8 cellular contexts compared by ENCODE assay signal in the genomic region with DNA sequence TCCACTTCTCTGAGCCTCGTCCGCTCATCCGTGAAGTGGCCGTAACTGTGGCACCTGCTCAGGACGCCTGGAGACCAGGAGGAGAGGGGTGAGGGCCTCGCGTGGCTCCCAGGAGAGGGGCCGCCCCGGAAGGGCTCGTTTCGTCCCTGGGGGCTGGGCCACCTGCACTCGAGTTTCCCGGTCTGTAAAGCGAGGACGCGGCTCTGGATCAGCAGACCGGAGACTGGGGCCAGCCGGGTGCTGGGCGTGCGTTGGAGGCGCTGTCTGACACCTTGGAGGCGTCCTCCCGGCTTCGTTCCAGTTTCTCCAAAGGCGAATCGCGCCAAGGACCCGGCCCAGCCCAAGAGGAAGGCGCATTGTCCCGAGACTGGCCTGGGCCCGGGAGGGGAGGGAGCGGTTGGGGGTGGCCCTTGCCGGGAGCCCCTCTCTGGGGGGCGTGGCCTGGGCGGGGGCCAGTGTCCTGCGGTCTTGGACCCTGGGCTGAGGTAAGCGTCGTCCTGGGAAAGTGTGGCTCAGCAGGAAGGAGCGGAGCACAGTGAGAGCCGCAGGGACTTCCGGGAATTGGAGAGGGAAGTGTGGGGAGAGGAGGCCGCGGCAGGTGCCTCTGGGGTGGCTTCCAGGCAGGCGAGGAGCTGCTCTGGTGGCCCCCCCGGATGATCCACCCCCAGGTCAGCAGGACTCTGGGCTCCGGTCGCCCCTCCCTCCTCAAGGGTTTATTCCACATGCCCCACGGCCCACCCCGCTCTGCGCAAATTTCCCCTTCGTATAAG.
DNase-seq lines count a peak whose midpoint lies in the region; ATAC-seq and TF ChIP-seq lines count a peak whose summit lies in the region.

No MANE protein-coding gene starts in this region.

- H3K4me1 ChIP-seq in GM23248 (ENCODE audit: insufficient read depth) (no peaks in the 10 kb centered on the region), smooth muscle cell (ENCODE audit: low read depth) (peaks cover 4% of the 10 kb centered on the region)
- H3K4me1 ChIP-seq in effector memory CD4-positive, alpha-beta T cell (ENCODE audit: control insufficient read depth, insufficient read depth, low read length, poor library complexity, severe bottlenecking): peaks cover 26% of the 10 kb centered on the region

- peak overlapping the region; percentile 72 for H3K4me3 Mint-ChIP-seq in activated B cell treated with CpG ODN at 0.5 μM for 24 hours

- peaks cover 33% of the 10 kb centered on the region for H3K4me1 Mint-ChIP-seq in activated B cell treated with CpG ODN at 0.5 μM for 24 hours

- H3K9ac ChIP-seq in GM23248: no peak overlapping the region
- H3K9ac ChIP-seq in smooth muscle cell (ENCODE audit: low read depth): no peak overlapping the region

- H3K27ac ChIP-seq in GM23248: no peak overlapping the region
- no peak overlapping the region for H3K27ac ChIP-seq in smooth muscle cell (ENCODE audit: low read depth)
- H3K27ac ChIP-seq in effector memory CD4-positive, alpha-beta T cell (ENCODE audit: insufficient read depth, low read length, poor library complexity, severe bottlenecking): no peak overlapping the region

- in situ Hi-C loops in GM23248 (cut with MboI): no loop called here

- DNase-seq in GM23248 (peak; percentile 15), activated B cell treated with CpG ODN at 0.5 μM for 24 hours (no peak), islet precursor cell (peak; percentile 60), smooth muscle cell (lab: John Stamatoyannopoulos, UW; ENCODE audit: unreplicated experiment) (no peak), NCI-H128 (lab: John Stamatoyannopoulos, UW; ENCODE audit: unreplicated experiment) (no peak), AML-193 (lab: John Stamatoyannopoulos, UW) (no peak)
- no peak for DNase-seq in effector memory CD4-positive, alpha-beta T cell

- H3K9me2 ChIP-seq in GM23248 (ENCODE audit: insufficient read depth): no peaks in the 10 kb centered on the region

- H3K36me3 Mint-ChIP-seq in activated B cell treated with CpG ODN at 0.5 μM for 24 hours (ENCODE audit: low read depth): peaks cover 2% of the 10 kb centered on the region

- H3F3A ChIP-seq in GM23248 (ENCODE audit: insufficient read depth) (no peaks in the 10 kb centered on the region), smooth muscle cell (ENCODE audit: low read depth) (no peaks in the 10 kb centered on the region)

- H3K9me3 Mint-ChIP-seq in activated B cell treated with CpG ODN at 0.5 μM for 24 hours: peaks cover 26% of the 10 kb centered on the region

- peak; percentile 66 for ATAC-seq in activated B cell treated with CpG ODN at 0.5 μM for 24 hours (ENCODE audit: low read depth)
- no peak for ATAC-seq in HG03571 (IDR thresholded peaks at IDR 0.05; ENCODE audit: unreplicated experiment)

- H3K27ac Mint-ChIP-seq in activated B cell treated with CpG ODN at 0.5 μM for 24 hours: peak overlapping the region; percentile 51

- intact Hi-C loops in activated B cell treated with CpG ODN at 0.5 μM for 24 hours (cut with micrococcal nuclease): loop anchor here (10.0 kb wide), 1 partner anchor 225 kb away; no protein-coding TSS in a partner anchor

- TF ChIP-seq CTCF in activated B cell treated with CpG ODN at 0.5 μM for 24 hours (IDR thresholded peaks at IDR 0.05) (no peak), smooth muscle cell (IDR thresholded peaks at IDR 0.05; ENCODE audit: borderline replicate concordance, insufficient read depth, poor library complexity, severe bottlenecking) (no peak)

- POLR2A ChIA-PET in activated B cell treated with CpG ODN at 0.5 μM for 24 hours (lab: Charles Lee): no interaction called here

- peaks cover 2% of the 10 kb centered on the region for H3K27me3 Mint-ChIP-seq in activated B cell treated with CpG ODN at 0.5 μM for 24 hours

- CTCF ChIA-PET in activated B cell treated with CpG ODN at 0.5 μM for 24 hours (lab: Charles Lee): no interaction called here

- H4K20me1 ChIP-seq in GM23248 (ENCODE audit: insufficient read depth) (no peaks in the 10 kb centered on the region), smooth muscle cell (ENCODE audit: low read depth) (no peaks in the 10 kb centered on the region)

- H3K36me3 ChIP-seq in GM23248 (ENCODE audit: low read depth) (no peaks in the 10 kb centered on the region), smooth muscle cell (ENCODE audit: low read depth) (no peaks in the 10 kb centered on the region)
- no peaks in the 10 kb centered on the region for H3K36me3 ChIP-seq in effector memory CD4-positive, alpha-beta T cell (ENCODE audit: control insufficient read depth, insufficient read depth, low read length)

- H3K79me2 ChIP-seq in GM23248 (ENCODE audit: insufficient read depth): no peaks in the 10 kb centered on the region
- H3K79me2 ChIP-seq in smooth muscle cell (ENCODE audit: low read depth): no peaks in the 10 kb centered on the region

- H3K4me2 ChIP-seq in GM23248 (ENCODE audit: unreplicated experiment) (peak overlapping the region; percentile 42), smooth muscle cell (peak overlapping the region; percentile 82)

- H3K9me3 ChIP-seq in GM23248 (ENCODE audit: low read depth) (no peaks in the 10 kb centered on the region), smooth muscle cell (replicated peaks; ENCODE audit: low read depth) (no peaks in the 10 kb centered on the region)
- no peaks in the 10 kb centered on the region for H3K9me3 ChIP-seq in effector memory CD4-positive, alpha-beta T cell (ENCODE audit: control insufficient read depth, low read length)

- H2AFZ ChIP-seq in GM23248 (no peak overlapping the region), smooth muscle cell (ENCODE audit: low read depth) (peak overlapping the region; percentile 66)

- peaks cover 38% of the 10 kb centered on the region for H3K27me3 ChIP-seq in GM23248 (replicated peaks; ENCODE audit: insufficient read depth)
- peaks cover 35% of the 10 kb centered on the region for H3K27me3 ChIP-seq in smooth muscle cell (ENCODE audit: low read depth)
- H3K27me3 ChIP-seq in effector memory CD4-positive, alpha-beta T cell (replicated peaks; ENCODE audit: control insufficient read depth, insufficient read depth, low read length, poor library complexity, severe bottlenecking): no peaks in the 10 kb centered on the region

- WGBS in GM23248 (ENCODE audit: low coverage in 1 of 2, low lambda C conversion rate in 2 of 2, missing lambda C conversion rate in 2 of 2), 2 experiments: 3 to 5% methylated on average over 34 to 51 of the region's 51 CpGs
- WGBS in smooth muscle cell (ENCODE audit: low lambda C conversion rate): 30% methylated on average over 28 of the region's 51 CpGs

- no peak overlapping the region for H3K4me3 ChIP-seq in GM23248
- peak overlapping the region; percentile 34 for H3K4me3 ChIP-seq in smooth muscle cell
- H3K4me3 ChIP-seq in effector memory CD4-positive, alpha-beta T cell (ENCODE audit: insufficient read depth, low read depth, low read length, poor library complexity, severe bottlenecking): no peak overlapping the region

Comparison
In these comparisons a context has a peak if more than half of its experiments do, and no peak if none do; other contexts are left out.
1. DNase-seq: peak in GM23248 (single experiment) and islet precursor cell (single experiment); none in activated B cell treated with CpG ODN at 0.5 μM for 24 hours (single experiment), smooth muscle cell (single experiment), effector memory CD4-positive, alpha-beta T cell (0 of 3), NCI-H128 (single experiment) and AML-193 (0 of 2).